ENCODE assay signal across 1 cellular context in genomic region chr1:202210370-202210769, GRCh38.
TF ChIP-seq lines count a peak whose summit lies in the region.

No MANE protein-coding gene starts in this region.

TF ChIP-seq in IMR-90, 13 proteins besides CTCF, POLR2A, EP300 and RAD21 (continued from another document):
- TF ChIP-seq, protein P1, sequence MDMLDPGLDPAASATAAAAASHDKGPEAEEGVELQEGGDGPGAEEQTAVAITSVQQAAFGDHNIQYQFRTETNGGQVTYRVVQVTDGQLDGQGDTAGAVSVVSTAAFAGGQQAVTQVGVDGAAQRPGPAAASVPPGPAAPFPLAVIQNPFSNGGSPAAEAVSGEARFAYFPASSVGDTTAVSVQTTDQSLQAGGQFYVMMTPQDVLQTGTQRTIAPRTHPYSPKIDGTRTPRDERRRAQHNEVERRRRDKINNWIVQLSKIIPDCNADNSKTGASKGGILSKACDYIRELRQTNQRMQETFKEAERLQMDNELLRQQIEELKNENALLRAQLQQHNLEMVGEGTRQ (IDR thresholded peaks at IDR 0.05; ENCODE audit: low read depth, low read length) = no peak
TF ChIP-seq in IMR-90: peak in this region for 0.
